In genomic region chr1:235391879-235392278, GRCh38 we compare ENCODE assay signal across 25 cellular contexts.
"Had no signal": no experiment of that assay in that cellular context is flagged by ENCODE, and none has a peak within 500 bp of the region (broad histone marks: within the 10 kb centered on the region; RNA-seq: fewer than 3 reads in every experiment).

No MANE protein-coding gene starts in this region.

- H3K36me3 ChIP-seq: Peyer's patch had no signal

- H3K9me3 ChIP-seq: SJSA1 had no signal

- H3K4me3 ChIP-seq: Peyer's patch, SJSA1 had no signal

- DNase-seq: activated CD4-positive, alpha-beta T cell treated with anti-CD3 and anti-CD28 coated beads, Interleukin-2, amount 10 ng/mL, durations not matched to agents 7 days and 5 days; activated CD4-positive, CD25-positive, alpha-beta regulatory T cell; activated CD8-positive, alpha-beta memory T cell treated with anti-CD3 and anti-CD28 coated beads for 24 hours; activated effector memory CD4-positive, alpha-beta T cell treated with anti-CD3 and anti-CD28 coated beads, Interleukin-2, amount 50 U/mL, for 16 hours; activated naive CD4-positive, alpha-beta T cell treated with Interleukin-2 at 50 U/mL for 16 hours; activated naive CD8-positive, alpha-beta T cell treated with anti-CD3 and anti-CD28 coated beads, Interleukin-2, amount 50 U/mL, for 24 hours; activated T-cell treated with anti-CD3 and anti-CD28 coated beads, Interleukin-2, amount 50 U/mL, for 4 hours; amygdala; MM.1S; NCI-H1105; NCI-H1436 treated with DMSO at 0.1 percent for 48 hours; NCI-H187; NCI-H2081; NCI-H510A treated with DMSO at 0.1 percent for 48 hours; NCI-H69; NK-92 treated with Interleukin-12 subunit alpha and Interleukin-12 subunit beta, amount 100 ng/mL, for 24 hours; OCI-M1; Peyer's patch; SHP77; T-cell; T-helper 2 cell; T1000 had no signal

- ATAC-seq: activated naive CD4-positive, alpha-beta T cell treated with anti-CD3 and anti-CD28 coated beads, Interleukin-2, amount 50 U/mL, for 72 hours; activated naive CD8-positive, alpha-beta T cell treated with anti-CD3 and anti-CD28 coated beads, Interleukin-2, amount 50 U/mL, for 24 hours; activated T-cell treated with anti-CD3 and anti-CD28 coated beads, Interleukin-2, amount 50 U/mL, for 4 hours; T-cell had no signal

- H3K4me1 ChIP-seq: Peyer's patch had no signal

- H3K27ac ChIP-seq: Peyer's patch, SJSA1, VCaP had no signal
